ENCODE assay signal across 7 cellular contexts in genomic region chr1:40508375-40509341, GRCh38. TPM values are rescaled to one million over a fixed set of nuclear protein-coding genes. Genes with fewer than 3 reads are reported as not detected.
DNase-seq lines count a peak whose midpoint lies in the region; ATAC-seq, FAIRE-seq and TF ChIP-seq lines count a peak whose summit lies in the region.

Gene EXO5 (plus strand): TSS chr1:40508767. CDS start chr1:40514545, 5,778 bp downstream.

- H3K9ac ChIP-seq in kidney (ENCODE audit: low read length in 2 of 2), result peak within 1 kb of the TSS; percentile 71 to 91

- peak within 1 kb of the TSS; percentile 32 to 55 for H3K27ac ChIP-seq in kidney (ENCODE audit: low read depth in 2 of 2, low read length in 2 of 2)

- ATAC-seq in HG03039 (IDR thresholded peaks at IDR 0.05; ENCODE audit: unreplicated experiment), result peak; percentile 82

- peaks cover 0 to 4% of the 10 kb centered on the region in 2 donors for H3K4me1 ChIP-seq in kidney (ENCODE audit: control insufficient read depth in 1 of 2, insufficient read depth in 1 of 2, low read depth in 1 of 2, low read length in 2 of 2)

- FAIRE-seq in GM18507 (lab: Jason Lieb, UNC) (peak; percentile 91), kidney (lab: Jason Lieb, UNC) (no peak)

- intact Hi-C loops in kidney (cut with DNase I), result no loop called here

- H3K4me3 ChIP-seq in kidney (ENCODE audit: low read length in 2 of 2), result peak within 1 kb of the TSS; percentile 79 to 82

- DNase-seq in GM18507 (ENCODE audit: extremely low spot score, insufficient read length, low read depth) (peak; percentile 62), NCI-H2227 treated with DMSO at 0.1 percent for 48 hours (lab: John Stamatoyannopoulos, UW) (peak; percentile 86), cerebellum (ENCODE audit: low spot score) (peak; percentile 77), kidney (peak; percentile 92)
- peak; percentile 77 for DNase-seq in activated CD4-positive, alpha-beta T cell treated with anti-CD3 and anti-CD28 coated beads for 1 hour
- peak; percentile 64 to 80 for DNase-seq in stimulated activated CD4-positive, alpha-beta T cell treated with anti-CD3 and anti-CD28 coated beads, Interleukin-15, amount 100 ng/mL, for 1 hour (ENCODE audit: low read depth in 1 of 2, low spot score in 1 of 2)

- H3K9me3 ChIP-seq in kidney (ENCODE audit: control insufficient read depth in 1 of 2, low read length in 2 of 2), result peaks cover 0 to 3% of the 10 kb centered on the region in 2 donors

- TF ChIP-seq CTCF in kidney (IDR thresholded peaks at IDR 0.05; ENCODE audit: borderline replicate concordance, extremely low read depth, insufficient read depth), result no peak

- no peaks in the 10 kb centered on the region for H3K36me3 ChIP-seq in kidney (ENCODE audit: control insufficient read depth in 1 of 2, insufficient read depth in 2 of 2, low read length in 2 of 2)

RNA-seq across cellular contexts. Expression of gene EXO5, which starts in this region (rescaled TPM):
- total RNA-seq in cerebellum (18.4 TPM), kidney (9.0 TPM)
- 4.3 TPM for polyA plus RNA-seq in kidney (ENCODE audit: insufficient read depth, low read depth, low replicate concordance)

Comparison
In these comparisons a context has a peak if more than half of its experiments do, and no peak if none do; other contexts are left out.
1. Peak in every context shown above with its lines: DNase-seq, ATAC-seq, H3K4me3 ChIP-seq and H3K27ac ChIP-seq.